In genomic region chr2:142128105-142128504, GRCh38 we compare ENCODE assay signal across 19 cellular contexts. TPM values are rescaled to one million over a fixed set of nuclear protein-coding genes. Genes with fewer than 3 reads are reported as not detected.
"Had no signal": no experiment of that assay in that cellular context is flagged by ENCODE, and none has a peak within 500 bp of the region (broad histone marks: within the 10 kb centered on the region; RNA-seq: fewer than 3 reads in every experiment).

No MANE protein-coding gene starts in this region.

- H3K9me3 ChIP-seq: esophagus muscularis mucosa, gastrocnemius medialis, left ventricle myocardium inferior, lower lobe of right lung, neutrophil, right atrium auricular region had no signal

- H3K27me3 ChIP-seq: right atrium auricular region had no signal

- ATAC-seq: effector memory CD8-positive, alpha-beta T cell; gastrocnemius medialis; left cardiac atrium; lower lobe of right lung; natural killer cell treated with Interleukin-12 subunit alpha and Interleukin-12 subunit beta and Interleukin-15 and Interleukin-18, amount 100 ng/mL, for 72 hours had no signal

- H3K27ac ChIP-seq: epithelial cell of prostate, esophagus muscularis mucosa, gastrocnemius medialis, left ventricle myocardium inferior, lower lobe of right lung, neutrophil, right atrium auricular region had no signal

- H3K27ac Mint-ChIP-seq: effector memory CD8-positive, alpha-beta T cell; memory B cell; mesothelial cell of epicardium; natural killer cell treated with Interleukin-12 subunit alpha and Interleukin-12 subunit beta and Interleukin-15 and Interleukin-18, amount 100 ng/mL, for 72 hours had no signal

- H3K36me3 Mint-ChIP-seq: immature natural killer cell, memory B cell, mesothelial cell of epicardium had no signal

- H3K4me3 ChIP-seq: esophagus muscularis mucosa, gastrocnemius medialis, left ventricle myocardium inferior, lower lobe of right lung, right atrium auricular region had no signal

- H3K9me3 Mint-ChIP-seq: memory B cell, mesothelial cell of epicardium had no signal

- DNase-seq: effector memory CD8-positive, alpha-beta T cell; gastrocnemius medialis; immature natural killer cell; kidney; left cardiac atrium; left ventricle myocardium inferior; lower lobe of right lung; small intestine; stimulated activated CD4-positive, alpha-beta T cell treated with anti-CD3 and anti-CD28 coated beads, Interleukin-12 subunit alpha, Interleukin-12 subunit beta, amount 100 ng/mL, for 4 hours; stimulated activated naive CD4-positive, alpha-beta T cell treated with Interleukin-2 at 50 U/mL for 16 hours; trophoblast cell had no signal

- H3K4me3 Mint-ChIP-seq: effector memory CD8-positive, alpha-beta T cell; immature natural killer cell; memory B cell; mesothelial cell of epicardium; natural killer cell treated with Interleukin-12 subunit alpha and Interleukin-12 subunit beta and Interleukin-15 and Interleukin-18, amount 100 ng/mL, for 72 hours had no signal

- H3K36me3 ChIP-seq: esophagus muscularis mucosa, gastrocnemius medialis, left ventricle myocardium inferior, lower lobe of right lung, neutrophil, right atrium auricular region had no signal

RNA-seq across cellular contexts. Expression of gene LRP1B, which starts 2.7 kb away (rescaled TPM):
- total RNA-seq: natural killer cell treated with Interleukin-12 subunit alpha and Interleukin-12 subunit beta and Interleukin-15 and Interleukin-18, amount 100 ng/mL, for 72 hours; osteoblast had no signal
- polyA plus RNA-seq: immature natural killer cell had no signal
